In genomic region chr2:15577071-15577706, GRCh38 we compare ENCODE assay signal across 8 cellular contexts.
DNase-seq lines count a peak whose midpoint lies in the region; ATAC-seq lines count a peak whose summit lies in the region.

No MANE protein-coding gene starts in this region.

- ATAC-seq in GM19467 (IDR thresholded peaks at IDR 0.05; ENCODE audit: unreplicated experiment) (peak; percentile 97), HG03521 (IDR thresholded peaks at IDR 0.05; ENCODE audit: unreplicated experiment) (peak; percentile 95), memory B cell (ENCODE audit: low read depth) (peak; percentile 99)

- H3K27me3 Mint-ChIP-seq in memory B cell: no peaks in the 10 kb centered on the region

- no peaks in the 10 kb centered on the region for H3K9me3 Mint-ChIP-seq in memory B cell

- peaks cover under 1% of the 10 kb centered on the region for H3K4me1 Mint-ChIP-seq in memory B cell

- H3K27ac Mint-ChIP-seq in memory B cell: no peak overlapping the region

- DNase-seq in COR-L47 (lab: John Stamatoyannopoulos, UW) (peak; percentile 82), NCI-H69 (lab: John Stamatoyannopoulos, UW) (peak; percentile 79), ecto neural progenitor cell (ENCODE audit: low spot score) (peak; percentile 87), memory B cell (ENCODE audit: low spot score in 2 of 2) (peak; percentile 82 to 87)
- peak; percentile 90 for DNase-seq in activated CD4-positive, alpha-beta T cell treated with anti-CD3 and anti-CD28 coated beads, Interleukin-2, amount 50 U/mL, for 1 hour
- peak; percentile 77 to 83 for DNase-seq in stimulated activated CD8-positive, alpha-beta memory T cell treated with anti-CD3 and anti-CD28 coated beads, Interleukin-4, amount 100 ng/mL, for 1 hour (ENCODE audit: low read depth in 2 of 2, low spot score in 1 of 2)

- no peaks in the 10 kb centered on the region for H3K36me3 Mint-ChIP-seq in memory B cell

- no peak overlapping the region for H3K4me3 Mint-ChIP-seq in memory B cell

Comparison
In these comparisons a context has a peak if more than half of its experiments do, and no peak if none do; other contexts are left out.
1. Peak in every context shown above with its lines: DNase-seq and ATAC-seq.